ENCODE assay signal across 15 cellular contexts in the genomic region with DNA sequence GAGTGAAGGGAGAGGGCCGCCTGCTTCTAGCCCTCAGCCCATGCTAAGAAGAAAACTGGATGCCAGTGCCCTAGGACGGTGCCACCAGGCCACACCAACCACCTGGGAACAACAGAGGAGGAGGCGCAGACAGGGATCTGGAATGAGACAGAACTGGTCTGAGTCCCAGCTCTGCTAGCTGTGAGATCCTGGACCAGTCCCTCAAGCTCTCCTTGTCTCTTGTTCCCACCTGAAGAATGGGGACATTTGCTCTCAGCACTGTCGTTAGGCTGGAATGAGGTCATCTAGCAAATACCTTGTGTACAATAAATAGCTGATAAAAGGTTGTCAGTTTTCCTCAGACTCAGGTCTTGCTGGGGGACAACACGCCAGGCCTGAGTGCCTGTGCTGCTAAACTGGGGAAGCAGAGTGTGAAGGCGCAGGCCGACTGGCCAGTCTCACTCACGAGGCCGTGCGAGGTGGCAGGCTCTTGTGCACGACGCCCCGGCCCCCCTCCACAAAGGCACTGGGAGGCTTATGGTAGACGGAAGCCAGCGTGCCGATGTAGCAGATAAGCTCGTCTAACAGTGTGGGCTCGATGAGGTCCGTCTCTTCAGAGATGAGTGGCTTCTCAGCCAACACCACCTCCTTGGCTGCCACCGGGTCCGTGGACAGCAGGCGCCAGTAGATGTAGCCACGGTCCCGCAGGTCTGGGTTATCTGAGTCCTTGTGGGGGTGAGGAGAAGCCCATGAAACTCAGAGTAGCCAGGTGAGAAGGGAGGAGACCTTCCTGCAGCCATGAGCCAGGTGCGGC. TPM values are rescaled to one million over a fixed set of nuclear protein-coding genes. Genes with fewer than 3 reads are reported as not detected.
DNase-seq lines count a peak whose midpoint lies in the region; FAIRE-seq and TF ChIP-seq lines count a peak whose summit lies in the region.
"Had no signal": no experiment of that assay in that cellular context is flagged by ENCODE, and none has a peak within 500 bp of the region (broad histone marks: within the 10 kb centered on the region; RNA-seq: fewer than 3 reads in every experiment).

No MANE protein-coding gene starts in this region.

- H3K9ac ChIP-seq in BLaER1 (0 out of 2 replicates have a peak overlapping the region, but pooled peaks have one; percentile 38), H1 (replicated peaks in 1 of 4; ENCODE audit: extremely low read depth in 1 of 4, low read depth in 3 of 4, low read length in 3 of 4) (no peak overlapping the region), trophoblast cell (ENCODE audit: low read length) (no peak overlapping the region)
- peak overlapping the region in 1 of 11 experiments; percentile 29; a peak in 1 of 22 replicates for H3K9ac ChIP-seq in BLaER1 treated with 17β-estradiol and CSF1 and Interleukin-3, amounts not matched to agents 10 nM and 100 nM

- H3K36me3 Mint-ChIP-seq in type B pancreatic cell, result peaks cover 17% of the 10 kb centered on the region

- H4K91ac ChIP-seq in H1 (replicated peaks; ENCODE audit: insufficient read length, low read length) (no peak overlapping the region), trophoblast cell (ENCODE audit: low read depth, low read length) (peak overlapping the region; percentile 20)

- H3K27me3 Mint-ChIP-seq in type B pancreatic cell, result no peaks in the 10 kb centered on the region
- H3K27me3 Mint-ChIP-seq: CD4-positive, CD25-positive, alpha-beta regulatory T cell had no signal

- H3K36me3 ChIP-seq in BLaER1 (peaks cover 83% of the 10 kb centered on the region), H1 (ENCODE audit: control insufficient read depth in 2 of 4, insufficient read depth in 4 of 4, low read length in 3 of 4) (peaks cover 4 to 32% (median 20%) of the 10 kb centered on the region in 4 experiments; a peak in 7 of 8 replicates), trophoblast cell (ENCODE audit: control insufficient read depth in 1 of 2, insufficient read depth in 2 of 2, low read length in 2 of 2) (peaks cover 48 to 55% of the 10 kb centered on the region in 2 experiments)
- H3K36me3 ChIP-seq in BLaER1 treated with 17β-estradiol and CSF1 and Interleukin-3, amounts not matched to agents 10 nM and 100 nM, result peaks cover 59 to 100% (median 82%) of the 10 kb centered on the region in 11 experiments

- H3K9me3 ChIP-seq in BLaER1 (no peaks in the 10 kb centered on the region), H1 (ENCODE audit: insufficient read depth in 2 of 2, low read depth in 1 of 2, low read length in 1 of 2) (no peaks in the 10 kb centered on the region), trophoblast cell (ENCODE audit: insufficient read depth, low read depth, low read length) (no peaks in the 10 kb centered on the region)
- no peaks in the 10 kb centered on the region for H3K9me3 ChIP-seq in BLaER1 treated with 17β-estradiol and CSF1 and Interleukin-3, amounts not matched to agents 10 nM and 100 nM (replicated peaks in 1 of 11)
- H3K9me3 ChIP-seq: A549, BE2C had no signal

- H3K27me3 ChIP-seq in BLaER1, result no peaks in the 10 kb centered on the region
- H3K27me3 ChIP-seq in BLaER1 treated with 17β-estradiol and CSF1 and Interleukin-3, amounts not matched to agents 10 nM and 100 nM, result no peaks in the 10 kb centered on the region
- no peaks in the 10 kb centered on the region for H3K27me3 ChIP-seq in H1 (replicated peaks in 1 of 4; ENCODE audit: control insufficient read depth in 3 of 4, extremely low read depth in 1 of 4, insufficient read depth in 3 of 4, low read length in 3 of 4)
- no peaks in the 10 kb centered on the region for H3K27me3 ChIP-seq in trophoblast cell (ENCODE audit: insufficient read depth, low read length)
- H3K27me3 ChIP-seq: BE2C had no signal

- CTCF ChIA-PET in H1 (lab: Charles Lee; ENCODE audit: partially characterized antibody), result interaction anchor here (0.6 to 1.7 kb wide), 7 partner anchors 9 to 405 kb away, joined by 3 to 6 read pairs (median 3); no protein-coding TSS in a partner anchor

- H3K4ac ChIP-seq in H1 (replicated peaks; ENCODE audit: insufficient read length, low read depth, low read length), result no peak overlapping the region
- H3K4ac ChIP-seq in trophoblast cell (ENCODE audit: low read depth, low read length), result no peak overlapping the region

- H3K56ac ChIP-seq in H1 (replicated peaks; ENCODE audit: insufficient read length, low read depth, low read length), result no peak overlapping the region

- no peaks in the 10 kb centered on the region for H3K9me3 Mint-ChIP-seq in type B pancreatic cell
- H3K9me3 Mint-ChIP-seq: CD4-positive, CD25-positive, alpha-beta regulatory T cell; HFFc6 had no signal

- POLR2A ChIA-PET in H1 (lab: Charles Lee; ENCODE audit: partially characterized antibody), result interaction anchor here (0.9 to 1.2 kb wide), 2 partner anchors 9 to 27 kb away, joined by 3 read pairs; no protein-coding TSS in a partner anchor

- H3K4me1 ChIP-seq in BLaER1, result peaks cover 89% of the 10 kb centered on the region
- H3K4me1 ChIP-seq in BLaER1 treated with 17β-estradiol and CSF1 and Interleukin-3, amounts not matched to agents 10 nM and 100 nM, result peaks cover 46 to 84% (median 79%) of the 10 kb centered on the region in 10 experiments
- H3K4me1 ChIP-seq in H1 (replicated peaks in 1 of 4; ENCODE audit: control insufficient read depth in 3 of 4, insufficient read depth in 4 of 4, low read length in 3 of 4), result no peaks in the 10 kb centered on the region
- H3K4me1 ChIP-seq in trophoblast cell (ENCODE audit: control insufficient read depth in 1 of 2, insufficient read depth in 2 of 2, low read length in 2 of 2), result peaks cover 42 to 48% of the 10 kb centered on the region in 2 experiments

- H2BK12ac ChIP-seq in H1 (ENCODE audit: low read depth, low read length) (no peak overlapping the region), trophoblast cell (ENCODE audit: low read length) (peak overlapping the region; percentile 23)

- no peak overlapping the region for H2BK20ac ChIP-seq in H1 (ENCODE audit: low read length)

- H4K20me1 ChIP-seq in BLaER1 (peaks cover 38% of the 10 kb centered on the region; the same call in 1 of the 2 replicates), H1 (replicated peaks in 1 of 2; ENCODE audit: control insufficient read depth in 1 of 2, insufficient read depth in 2 of 2, low read length in 2 of 2) (peaks cover 1 to 10% of the 10 kb centered on the region in 2 experiments)
- H4K20me1 ChIP-seq in BLaER1 treated with 17β-estradiol and CSF1 and Interleukin-3, amounts not matched to agents 10 nM and 100 nM, result peaks cover 6 to 100% (median 49%) of the 10 kb centered on the region in 11 experiments; a peak in 20 of 22 replicates

- 89% methylated on average over 20 of the region's 25 CpGs; no CpG with 5 or more reads in 1 of the 2 experiments for WGBS in H1 (ENCODE audit: extremely low coverage in 1 of 2, insufficient coverage in 1 of 2, insufficient read length in 1 of 2, insufficient replicate concordance in 2 of 2, low coverage in 1 of 2, low lambda C conversion rate in 2 of 2, missing lambda C conversion rate in 1 of 2), 2 experiments
- WGBS in trophoblast cell (ENCODE audit: extremely low coverage, insufficient coverage, insufficient read length), result no CpG with 5 or more reads among the region's 25 CpGs

- DNase-seq in H1 (ENCODE audit: low read depth in 1 of 2, low spot score in 2 of 2) (no peak), trophoblast cell (peak; percentile 87 to 91), dermis blood vessel endothelial cell (no peak), type B pancreatic cell (ENCODE audit: extremely low spot score, unreplicated experiment) (no peak)
- DNase-seq: BE2C; CD4-positive, CD25-positive, alpha-beta regulatory T cell; GOT3; HCEC 1CT; HFFc6; IMR-90; KBM-7 had no signal

- TF ChIP-seq RAD21 in H1 (IDR thresholded peaks at IDR 0.05 in 1 of 2, conservative IDR thresholded peaks at IDR 0.05 in 1 of 2; ENCODE audit: low read depth in 2 of 2, low read length in 2 of 2), result no peak

- H3K27ac ChIP-seq in BLaER1, result peak overlapping the region; percentile 78
- H3K27ac ChIP-seq in BLaER1 treated with 17β-estradiol and CSF1 and Interleukin-3, amounts not matched to agents 10 nM and 100 nM, result peak overlapping the region in 5 of 11 experiments; percentile 58 to 72 (median 68); a peak in 9 of 22 replicates
- H3K27ac ChIP-seq in H1 (ENCODE audit: low read depth, low read length), result no peak overlapping the region
- no peak overlapping the region for H3K27ac ChIP-seq in trophoblast cell (ENCODE audit: low read depth, low read length)
- H3K27ac ChIP-seq: A549 had no signal

- no peaks in the 10 kb centered on the region for H3K79me2 ChIP-seq in H1 (ENCODE audit: control insufficient read depth in 1 of 2, insufficient read depth in 2 of 2, low read length in 2 of 2)
- no peaks in the 10 kb centered on the region for H3K79me2 ChIP-seq in trophoblast cell (ENCODE audit: control insufficient read depth, insufficient read depth, low read length, poor library complexity)

- H2AFZ ChIP-seq in H1 (ENCODE audit: low read length), result no peak overlapping the region
- H2AFZ ChIP-seq in trophoblast cell (ENCODE audit: insufficient read depth, low read length, poor library complexity), result no peak overlapping the region

- H3K4me3 Mint-ChIP-seq in type B pancreatic cell, result no peak overlapping the region
- H3K4me3 Mint-ChIP-seq: HFFc6 had no signal

- H3K23me2 ChIP-seq in H1 (ENCODE audit: low read depth, low read length), result no peaks in the 10 kb centered on the region

- H3K18ac ChIP-seq in H1 (ENCODE audit: extremely low read depth, low read length) (no peak overlapping the region), trophoblast cell (ENCODE audit: low read length) (peak overlapping the region; percentile 31)

- H3K4me2 ChIP-seq in BLaER1 (peak overlapping the region; percentile 77), H1 (ENCODE audit: insufficient read depth in 1 of 2, low read depth in 2 of 2, low read length in 2 of 2) (no peak overlapping the region), trophoblast cell (ENCODE audit: low read length) (no peak overlapping the region)
- H3K4me2 ChIP-seq in BLaER1 treated with 17β-estradiol and CSF1 and Interleukin-3, amounts not matched to agents 10 nM and 100 nM, result peak overlapping the region in 8 of 11 experiments; percentile 61 to 89 (median 79); a peak in 15 of 22 replicates
- H3K4me2 ChIP-seq: A549 had no signal

- TF ChIP-seq CTCF in H1 (IDR thresholded peaks at IDR 0.05; ENCODE audit: control extremely low read depth in 1 of 3, insufficient read depth in 1 of 3, low read depth in 1 of 3, low read length in 3 of 3) (no peak), type B pancreatic cell (conservative IDR thresholded peaks at IDR 0.05) (no peak)

- H3K4me3 ChIP-seq in BLaER1 (no peak overlapping the region), H1 (ENCODE audit: extremely low read depth in 1 of 4, insufficient read depth in 2 of 4, low read depth in 3 of 4, low read length in 4 of 4) (no peak overlapping the region), trophoblast cell (ENCODE audit: low read depth, low read length) (no peak overlapping the region)
- no peak overlapping the region for H3K4me3 ChIP-seq in BLaER1 treated with 17β-estradiol and CSF1 and Interleukin-3, amounts not matched to agents 10 nM and 100 nM
- H3K4me3 ChIP-seq: A549 had no signal

- H2BK120ac ChIP-seq in H1 (replicated peaks; ENCODE audit: low read depth, low read length), result no peak overlapping the region
- H2BK120ac ChIP-seq in trophoblast cell (ENCODE audit: insufficient read depth, low read length, poor library complexity), result no peak overlapping the region

- H2AK5ac ChIP-seq in H1 (ENCODE audit: low read depth, low read length) (no peak overlapping the region), trophoblast cell (ENCODE audit: low read length) (no peak overlapping the region)

- no peak overlapping the region for H4K5ac ChIP-seq in H1 (ENCODE audit: insufficient read length, low read depth, low read length)

- H3K27ac Mint-ChIP-seq in type B pancreatic cell, result no peak overlapping the region
- H3K27ac Mint-ChIP-seq: CD4-positive, CD25-positive, alpha-beta regulatory T cell; HFFc6 had no signal

- no peak overlapping the region for H3K23ac ChIP-seq in H1 (ENCODE audit: insufficient read length)
- no peak overlapping the region for H3K23ac ChIP-seq in trophoblast cell (ENCODE audit: low read length)

- no peak overlapping the region for H2BK15ac ChIP-seq in H1 (ENCODE audit: low read length)

- H3K4me1 Mint-ChIP-seq in type B pancreatic cell (ENCODE audit: unreplicated experiment), result peaks cover 16% of the 10 kb centered on the region
- H3K4me1 Mint-ChIP-seq: CD4-positive, CD25-positive, alpha-beta regulatory T cell had no signal

- no peak for TF ChIP-seq POLR2A in H1 (IDR thresholded peaks at IDR 0.05; ENCODE audit: control extremely low read depth in 1 of 2, low read depth in 2 of 2, low read length in 2 of 2)

- H2BK5ac ChIP-seq in H1 (ENCODE audit: low read depth, low read length) (peak overlapping the region; percentile 16; the same call in 1 of the 2 replicates), trophoblast cell (ENCODE audit: low read depth, low read length, poor library complexity) (peak overlapping the region; percentile 3)

- TF ChIP-seq EP300 in H1 (IDR thresholded peaks at IDR 0.05; ENCODE audit: borderline replicate concordance in 1 of 2, low read depth in 2 of 2, low read length in 2 of 2), result no peak

- no peak overlapping the region for H3K14ac ChIP-seq in H1 (ENCODE audit: insufficient read length)
- no peak overlapping the region for H3K14ac ChIP-seq in trophoblast cell (ENCODE audit: low read length)

- no peak for FAIRE-seq in H1 (lab: Jason Lieb, UNC)
- FAIRE-seq: A549 had no signal

- H3K79me1 ChIP-seq in H1 (ENCODE audit: low read depth, low read length) (no peaks in the 10 kb centered on the region), trophoblast cell (ENCODE audit: low read length) (peaks cover 19% of the 10 kb centered on the region)

- H4K8ac ChIP-seq in H1 (ENCODE audit: extremely low read depth, insufficient read depth, low read length) (no peak overlapping the region), trophoblast cell (ENCODE audit: low read depth, low read length) (no peak overlapping the region)

- no peak overlapping the region for H4K12ac ChIP-seq in trophoblast cell (ENCODE audit: low read depth, low read length)

RNA-seq across cellular contexts. Expression of a gene that starts 25.8 kb away (rescaled TPM):
- total RNA-seq in H1 (2021; fragmentation: NEBNext Ultra II Directional; extraction: Animal tissue kit (Norgen Biotek cat#: 25700)), result 1.4 and 1.5 TPM in 2 replicates
- 1.1 and 1.6 TPM in 2 replicates for polyA plus RNA-seq in H1 (2011; rRNA removed)
- 1.0 TPM for polyA plus RNA-seq in H1 (2011; cell fraction: cytosol; rRNA removed)
- polyA plus RNA-seq in H1 (2011; cell fraction: nucleus; rRNA removed), result 2.4 TPM
- polyA plus RNA-seq in H1 (2012, experiment 1 of 2), result 0.26 to 0.58 TPM (median 0.39 TPM) in 4 replicates
- 0.21 TPM for polyA plus RNA-seq in H1 (2012, experiment 2 of 2)
- 1.1 TPM for polyA plus RNA-seq in H1 (2013, experiment 1 of 2)
- 1.0 TPM for polyA plus RNA-seq in H1 (2013, experiment 2 of 2)
- polyA minus RNA-seq in H1 (2011; rRNA and poly(A)+ RNA removed), result not detected in 2 replicates
- polyA minus RNA-seq in H1 (2011; cell fraction: cytosol; rRNA and poly(A)+ RNA removed), result not detected
- polyA minus RNA-seq in H1 (2011; cell fraction: nucleus; rRNA and poly(A)+ RNA removed), result 0.80 TPM
- 1.1 and 1.2 TPM in 2 replicates for polyA plus RNA-seq in trophoblast cell (2013)
- total RNA-seq in dermis blood vessel endothelial cell (1.1 and 2.7 TPM in 2 replicates), type B pancreatic cell (ENCODE audit: low replicate concordance) (0.62 and 1.5 TPM in 2 replicates)
- total RNA-seq: CD4-positive, CD25-positive, alpha-beta regulatory T cell; IMR-90 had no signal
- polyA plus RNA-seq: AG04450; CD4-positive, CD25-positive, alpha-beta regulatory T cell had no signal

RNA-seq across cellular contexts. Expression of a gene that starts 34.8 kb away (rescaled TPM):
- total RNA-seq in H1 (2021; fragmentation: NEBNext Ultra II Directional; extraction: Animal tissue kit (Norgen Biotek cat#: 25700)), result 9.7 and 10.1 TPM in 2 replicates
- polyA plus RNA-seq in H1 (2011; rRNA removed), result 3.6 and 6.8 TPM in 2 replicates
- 3.9 TPM for polyA plus RNA-seq in H1 (2011; cell fraction: cytosol; rRNA removed)
- polyA plus RNA-seq in H1 (2011; cell fraction: nucleus; rRNA removed), result 16.7 TPM
- 4.0 to 5.7 TPM (median 5.3 TPM) in 4 replicates for polyA plus RNA-seq in H1 (2012, experiment 1 of 2)
- 4.1 TPM for polyA plus RNA-seq in H1 (2012, experiment 2 of 2)
- polyA plus RNA-seq in H1 (2013, experiment 1 of 2), result 8.9 TPM
- 8.0 TPM for polyA plus RNA-seq in H1 (2013, experiment 2 of 2)
- 1.3 and 2.9 TPM in 2 replicates for polyA minus RNA-seq in H1 (2011; rRNA and poly(A)+ RNA removed)
- polyA minus RNA-seq in H1 (2011; cell fraction: cytosol; rRNA and poly(A)+ RNA removed), result 2.5 TPM
- polyA minus RNA-seq in H1 (2011; cell fraction: nucleus; rRNA and poly(A)+ RNA removed), result 3.7 TPM
- 14.6 and 14.7 TPM in 2 replicates for polyA plus RNA-seq in trophoblast cell (2013)
- total RNA-seq in dermis blood vessel endothelial cell (24.7 and 44.4 TPM in 2 replicates), type B pancreatic cell (ENCODE audit: low replicate concordance) (13.5 and 17.2 TPM in 2 replicates)

RNA-seq across cellular contexts. Expression of a gene that starts 47.1 kb away (rescaled TPM):
- 63.5 and 64.2 TPM in 2 replicates for total RNA-seq in H1 (2021; fragmentation: NEBNext Ultra II Directional; extraction: Animal tissue kit (Norgen Biotek cat#: 25700))
- 86.8 and 137 TPM in 2 replicates for polyA plus RNA-seq in H1 (2011; rRNA removed)
- polyA plus RNA-seq in H1 (2011; cell fraction: cytosol; rRNA removed), result 55.7 TPM
- 105 TPM for polyA plus RNA-seq in H1 (2011; cell fraction: nucleus; rRNA removed)
- polyA plus RNA-seq in H1 (2012, experiment 1 of 2), result 46.9 to 68.6 TPM (median 62.0 TPM) in 4 replicates
- polyA plus RNA-seq in H1 (2012, experiment 2 of 2), result 57.3 TPM
- 35.3 TPM for polyA plus RNA-seq in H1 (2013, experiment 1 of 2)
- polyA plus RNA-seq in H1 (2013, experiment 2 of 2), result 32.6 TPM
- 129 and 144 TPM in 2 replicates for polyA minus RNA-seq in H1 (2011; rRNA and poly(A)+ RNA removed)
- 61.7 TPM for polyA minus RNA-seq in H1 (2011; cell fraction: cytosol; rRNA and poly(A)+ RNA removed)
- polyA minus RNA-seq in H1 (2011; cell fraction: nucleus; rRNA and poly(A)+ RNA removed), result 48.3 TPM
- 40.3 and 41.0 TPM in 2 replicates for polyA plus RNA-seq in trophoblast cell (2013)
- total RNA-seq in dermis blood vessel endothelial cell (191 and 282 TPM in 2 replicates), type B pancreatic cell (ENCODE audit: low replicate concordance) (60.9 and 73.3 TPM in 2 replicates)

Comparison
In these comparisons a context has a peak if more than half of its experiments do, and no peak if none do; other contexts are left out.
1. H3K4me2 ChIP-seq: peak in BLaER1 (single experiment) and BLaER1 treated with 17β-estradiol and CSF1 and Interleukin-3, amounts not matched to agents 10 nM and 100 nM (8 of 11); none in H1 (0 of 2) and trophoblast cell (single experiment).
2. DNase-seq: peak in trophoblast cell (2 of 2); none in H1 (0 of 2), dermis blood vessel endothelial cell (single experiment) and type B pancreatic cell (single experiment).